ENCODE assay signal across 2 cellular contexts in the genomic region with DNA sequence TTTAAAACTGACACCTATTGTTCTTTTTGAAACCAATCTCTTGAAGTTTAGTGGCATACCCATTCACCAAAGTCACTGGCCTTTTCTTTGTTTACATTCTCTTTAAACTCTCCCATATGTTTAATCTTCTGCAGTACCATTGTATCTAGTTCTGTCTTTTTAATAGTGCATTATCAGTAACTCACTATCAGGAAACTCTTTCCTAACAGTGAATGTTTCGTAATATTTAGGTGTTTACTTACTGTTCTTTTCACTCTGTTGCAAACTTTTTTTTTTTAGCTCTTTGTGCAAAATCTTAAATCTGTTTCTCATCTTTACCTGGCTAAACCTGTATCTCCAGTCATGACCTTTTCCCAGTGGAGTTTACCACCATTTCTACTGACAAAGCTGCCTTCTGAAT.
TF ChIP-seq lines count a peak whose summit lies in the region.

No MANE protein-coding gene starts in this region.

TF ChIP-seq in HEK293, 187 proteins besides CTCF, POLR2A, EP300 and RAD21 (continued from another document):
- TF ChIP-seq KLF7 (tag by site-specific recombination; IDR thresholded peaks at IDR 0.05; ENCODE audit: borderline replicate concordance) (no peak), FEZF1 (tag by site-specific recombination; IDR thresholded peaks at IDR 0.05) (peak; percentile 30; the same call in 1 of the 2 replicates)

TF ChIP-seq in K562, 482 proteins besides CTCF, POLR2A, EP300 and RAD21:
- TF ChIP-seq, protein P1, sequence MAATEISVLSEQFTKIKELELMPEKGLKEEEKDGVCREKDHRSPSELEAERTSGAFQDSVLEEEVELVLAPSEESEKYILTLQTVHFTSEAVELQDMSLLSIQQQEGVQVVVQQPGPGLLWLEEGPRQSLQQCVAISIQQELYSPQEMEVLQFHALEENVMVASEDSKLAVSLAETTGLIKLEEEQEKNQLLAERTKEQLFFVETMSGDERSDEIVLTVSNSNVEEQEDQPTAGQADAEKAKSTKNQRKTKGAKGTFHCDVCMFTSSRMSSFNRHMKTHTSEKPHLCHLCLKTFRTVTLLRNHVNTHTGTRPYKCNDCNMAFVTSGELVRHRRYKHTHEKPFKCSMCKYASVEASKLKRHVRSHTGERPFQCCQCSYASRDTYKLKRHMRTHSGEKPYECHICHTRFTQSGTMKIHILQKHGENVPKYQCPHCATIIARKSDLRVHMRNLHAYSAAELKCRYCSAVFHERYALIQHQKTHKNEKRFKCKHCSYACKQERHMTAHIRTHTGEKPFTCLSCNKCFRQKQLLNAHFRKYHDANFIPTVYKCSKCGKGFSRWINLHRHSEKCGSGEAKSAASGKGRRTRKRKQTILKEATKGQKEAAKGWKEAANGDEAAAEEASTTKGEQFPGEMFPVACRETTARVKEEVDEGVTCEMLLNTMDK (IDR thresholded peaks at IDR 0.05; ENCODE audit: borderline replicate concordance, insufficient read depth, low read depth, low read length, poor library complexity, severe bottlenecking): no peak
- TF ChIP-seq ZFP91 (CRISPR knock-in tag; IDR thresholded peaks at IDR 0.05) (no peak), LEF1 (IDR thresholded peaks at IDR 0.05) (no peak), ZNF347 (CRISPR knock-in tag; IDR thresholded peaks at IDR 0.05; ENCODE audit: low read depth) (no peak), ZKSCAN1 (IDR thresholded peaks at IDR 0.05; ENCODE audit: low read depth, low read length) (no peak), FOXA3 (CRISPR knock-in tag; conservative IDR thresholded peaks at IDR 0.05 in 1 of 2, IDR thresholded peaks at IDR 0.05 in 1 of 2) (0 out of 4 replicates have a peak, but pooled peaks of 1 of the 2 experiments have one; percentile 37), ZFPM2 (CRISPR knock-in tag; IDR thresholded peaks at IDR 0.05) (no peak), CBX2 (IDR thresholded peaks at IDR 0.05; ENCODE audit: insufficient read depth, low read length, poor library complexity, severe bottlenecking) (no peak), CEBPB (tag; IDR thresholded peaks at IDR 0.05) (peak; percentile 89), SMARCE1 (IDR thresholded peaks at IDR 0.05) (no peak), MTA3 (IDR thresholded peaks at IDR 0.05; ENCODE audit: borderline replicate concordance) (no peak), ELK3 (CRISPR knock-in tag; IDR thresholded peaks at IDR 0.05) (no peak), POU5F1 (IDR thresholded peaks at IDR 0.05; ENCODE audit: borderline replicate concordance, low read depth, low read length, partially characterized antibody) (no peak), CREM (IDR thresholded peaks at IDR 0.05; ENCODE audit: low read depth) (no peak), ZNF134 (CRISPR knock-in tag; conservative IDR thresholded peaks at IDR 0.05) (no peak), CXXC5 (CRISPR knock-in tag; IDR thresholded peaks at IDR 0.05) (no peak), NFIC (IDR thresholded peaks at IDR 0.05) (no peak), LARP7 (IDR thresholded peaks at IDR 0.05) (no peak), MLLT1 (IDR thresholded peaks at IDR 0.05) (no peak), CEBPG (CRISPR knock-in tag; IDR thresholded peaks at IDR 0.05) (no peak), CEBPG (tag; conservative IDR thresholded peaks at IDR 0.05 in 1 of 2, IDR thresholded peaks at IDR 0.05 in 1 of 2) (peak; percentile 53 to 57; a peak in 2 of 4 replicates), CCNT2 (IDR thresholded peaks at IDR 0.05; ENCODE audit: borderline replicate concordance, extremely low read depth, insufficient read length, low read depth, low read length) (no peak), SMARCA5 (IDR thresholded peaks at IDR 0.05) (no peak), RB1 (IDR thresholded peaks at IDR 0.05; ENCODE audit: low read depth) (no peak)
- TF ChIP-seq, protein P2, sequence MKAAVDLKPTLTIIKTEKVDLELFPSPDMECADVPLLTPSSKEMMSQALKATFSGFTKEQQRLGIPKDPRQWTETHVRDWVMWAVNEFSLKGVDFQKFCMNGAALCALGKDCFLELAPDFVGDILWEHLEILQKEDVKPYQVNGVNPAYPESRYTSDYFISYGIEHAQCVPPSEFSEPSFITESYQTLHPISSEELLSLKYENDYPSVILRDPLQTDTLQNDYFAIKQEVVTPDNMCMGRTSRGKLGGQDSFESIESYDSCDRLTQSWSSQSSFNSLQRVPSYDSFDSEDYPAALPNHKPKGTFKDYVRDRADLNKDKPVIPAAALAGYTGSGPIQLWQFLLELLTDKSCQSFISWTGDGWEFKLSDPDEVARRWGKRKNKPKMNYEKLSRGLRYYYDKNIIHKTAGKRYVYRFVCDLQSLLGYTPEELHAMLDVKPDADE (conservative IDR thresholded peaks at IDR 0.05; ENCODE audit: control insufficient read depth, low read depth, low read length): no peak
